In genomic region chr4:125317526-125317880, GRCh38 we compare ENCODE assay signal across 9 cellular contexts. TPM values are rescaled to one million over a fixed set of nuclear protein-coding genes. Genes with fewer than 3 reads are reported as not detected.
A peak's percentile ranks its signal among the peaks of the same experiment; 100 is the strongest.
DNase-seq lines count a peak whose midpoint lies in the region; TF ChIP-seq lines count a peak whose summit lies in the region.
"Had no signal": no experiment of that assay in that cellular context is flagged by ENCODE, and none has a peak within 500 bp of the region (broad histone marks: within the 10 kb centered on the region; RNA-seq: fewer than 3 reads in every experiment).

No MANE protein-coding gene starts in this region.

- peaks cover 0 to 21% of the 10 kb centered on the region in 2 donors for H3K4me1 ChIP-seq in ascending aorta
- peaks cover 7% of the 10 kb centered on the region; the same call in 1 of the 2 replicates for H3K4me1 ChIP-seq in iPS-20b (ENCODE audit: insufficient read depth, low read length)
- H3K4me1 ChIP-seq in skeletal muscle tissue (ENCODE audit: control insufficient read depth in 3 of 3, insufficient read depth in 3 of 3, low read length in 3 of 3): peaks cover 28 to 51% (median 45%) of the 10 kb centered on the region in 3 donors

- H3K9ac ChIP-seq in iPS-20b (ENCODE audit: low read depth, low read length) (no peak overlapping the region), skeletal muscle tissue (ENCODE audit: low read depth in 1 of 3, low read length in 3 of 3) (peak overlapping the region in 2 of 3 donors; percentile 90 to 91)

- TF ChIP-seq CTCF in ascending aorta (IDR thresholded peaks at IDR 0.05): peak in 2 of 3 experiments; percentile 51 to 57

- DNase-seq in activated CD4-positive, alpha-beta T cell treated with anti-CD3 and anti-CD28 coated beads for 48 hours: peak; percentile 15
- no peak for DNase-seq in activated CD4-positive, alpha-beta T cell treated with anti-CD3 and anti-CD28 coated beads, Interleukin-2, amount 50 U/mL, for 4 hours
- DNase-seq in ascending aorta (ENCODE audit: low spot score in 2 of 2) (peak in 1 of 2 donors; percentile 69), Kasumi-1 (lab: John Stamatoyannopoulos, UW) (no peak), SHP77 (lab: John Stamatoyannopoulos, UW) (no peak), middle frontal gyrus (ENCODE audit: extremely low spot score, low spot score) (no peak)
- DNase-seq: DND-41 had no signal

- no peaks in the 10 kb centered on the region for H3K9me3 ChIP-seq in ascending aorta
- no peaks in the 10 kb centered on the region for H3K9me3 ChIP-seq in iPS-20b (ENCODE audit: insufficient read depth, low read depth, low read length)
- H3K9me3 ChIP-seq in skeletal muscle tissue (ENCODE audit: control insufficient read depth in 3 of 3, low read length in 3 of 3): no peaks in the 10 kb centered on the region

- H3K27ac ChIP-seq in ascending aorta (peak overlapping the region; percentile 96), iPS-20b (ENCODE audit: low read length) (no peak overlapping the region), skeletal muscle tissue (ENCODE audit: low read depth, low read length) (no peak overlapping the region)

- no peaks in the 10 kb centered on the region for H3K27me3 ChIP-seq in ascending aorta
- peaks cover 38% of the 10 kb centered on the region for H3K27me3 ChIP-seq in iPS-20b (ENCODE audit: insufficient read depth, low read length)
- peaks cover 0 to 4% (median 0%) of the 10 kb centered on the region in 3 donors for H3K27me3 ChIP-seq in skeletal muscle tissue (ENCODE audit: control insufficient read depth in 3 of 3, insufficient read depth in 3 of 3, low read length in 3 of 3)

- H3K36me3 ChIP-seq in ascending aorta: no peaks in the 10 kb centered on the region
- H3K36me3 ChIP-seq in iPS-20b (ENCODE audit: insufficient read depth, low read depth, low read length): peaks cover 3% of the 10 kb centered on the region
- H3K36me3 ChIP-seq in skeletal muscle tissue (ENCODE audit: control insufficient read depth in 3 of 3, insufficient read depth in 3 of 3, low read length in 3 of 3): peaks cover 0 to 9% (median 0%) of the 10 kb centered on the region in 3 donors

- peak overlapping the region; percentile 87 to 97 for H3K4me3 ChIP-seq in ascending aorta
- peak overlapping the region; percentile 72 for H3K4me3 ChIP-seq in iPS-20b (ENCODE audit: low read length)
- peak overlapping the region; percentile 84 to 96 (median 92) for H3K4me3 ChIP-seq in skeletal muscle tissue (ENCODE audit: low read length in 3 of 3)

- intact Hi-C loops in ascending aorta (cut with DNase I): loop anchor here (2.0 to 5.0 kb wide), 2 partner anchors 51 to 680 kb away; no protein-coding TSS in a partner anchor

RNA-seq across cellular contexts. Expression of gene FAT4, which starts 2.7 kb away (rescaled TPM):
- total RNA-seq in ascending aorta (16.8 TPM), skeletal muscle tissue (66.3 TPM)

Comparison
In these comparisons a context has a peak if more than half of its experiments do, and no peak if none do; other contexts are left out.
1. H3K27ac ChIP-seq: peak in ascending aorta (2 of 2); none in iPS-20b (single experiment) and skeletal muscle tissue (single experiment).
2. Peak in every context shown above with its lines, with median percentiles within 50 percentile points of each other: H3K4me3 ChIP-seq.